22 cellular contexts compared by ENCODE assay signal in genomic region chr15:33858836-33859235, GRCh38.
"Had no signal": no experiment of that assay in that cellular context is flagged by ENCODE, and none has a peak within 500 bp of the region (broad histone marks: within the 10 kb centered on the region; RNA-seq: fewer than 3 reads in every experiment).

No MANE protein-coding gene starts in this region.

- H3K36me3 ChIP-seq: colonic mucosa had no signal

- H3K27me3 Mint-ChIP-seq: dendritic cell treated with granulocyte-macrophage colony-stimulating factor and Interleukin-4, amounts not matched to agents 40 ng/mL and 50 ng/mL, for 4 days; effector memory CD8-positive, alpha-beta T cell had no signal

- H3K9me3 ChIP-seq: colonic mucosa, esophagus squamous epithelium, gastrocnemius medialis, gastroesophageal sphincter, heart left ventricle, heart right ventricle had no signal

- H3K4me3 Mint-ChIP-seq: dendritic cell treated with granulocyte-macrophage colony-stimulating factor and Interleukin-4, amounts not matched to agents 40 ng/mL and 50 ng/mL, for 4 days; effector memory CD8-positive, alpha-beta T cell; endodermal cell had no signal

- H3K27ac Mint-ChIP-seq: dendritic cell treated with granulocyte-macrophage colony-stimulating factor and Interleukin-4, amounts not matched to agents 40 ng/mL and 50 ng/mL, for 4 days; effector memory CD8-positive, alpha-beta T cell; endodermal cell had no signal

- H3K4me3 ChIP-seq: colonic mucosa, coronary artery, dorsolateral prefrontal cortex, esophagus squamous epithelium, gastrocnemius medialis, gastroesophageal sphincter, heart left ventricle, heart right ventricle had no signal

- H3K4me1 ChIP-seq: colonic mucosa, gastrocnemius medialis, gastroesophageal sphincter, heart left ventricle, heart right ventricle had no signal

- H3K27me3 ChIP-seq: colonic mucosa, dorsolateral prefrontal cortex, esophagus squamous epithelium, foreskin keratinocyte, gastrocnemius medialis, gastroesophageal sphincter, heart left ventricle, heart right ventricle had no signal

- H3K27ac ChIP-seq: colonic mucosa, coronary artery, dorsolateral prefrontal cortex, epithelial cell of prostate, esophagus squamous epithelium, foreskin keratinocyte, gastrocnemius medialis, gastroesophageal sphincter, heart left ventricle, heart right ventricle had no signal

- DNase-seq: colonic mucosa; cortex of kidney; dermis blood vessel endothelial cell; dorsolateral prefrontal cortex; effector CD4-positive, alpha-beta T cell; effector CD8-positive, alpha-beta T cell; effector memory CD4-positive, alpha-beta T cell; effector memory CD8-positive, alpha-beta T cell; endodermal cell; erythroblast; esophagus squamous epithelium; foreskin fibroblast; foreskin keratinocyte; foreskin melanocyte; gastrocnemius medialis; glutamatergic neuron; heart left ventricle; heart right ventricle had no signal

- H3K9me3 Mint-ChIP-seq: dendritic cell treated with granulocyte-macrophage colony-stimulating factor and Interleukin-4, amounts not matched to agents 40 ng/mL and 50 ng/mL, for 4 days; effector memory CD8-positive, alpha-beta T cell; endodermal cell had no signal
